Comparison of ENCODE assay signal across 8 cellular contexts in the genomic region with DNA sequence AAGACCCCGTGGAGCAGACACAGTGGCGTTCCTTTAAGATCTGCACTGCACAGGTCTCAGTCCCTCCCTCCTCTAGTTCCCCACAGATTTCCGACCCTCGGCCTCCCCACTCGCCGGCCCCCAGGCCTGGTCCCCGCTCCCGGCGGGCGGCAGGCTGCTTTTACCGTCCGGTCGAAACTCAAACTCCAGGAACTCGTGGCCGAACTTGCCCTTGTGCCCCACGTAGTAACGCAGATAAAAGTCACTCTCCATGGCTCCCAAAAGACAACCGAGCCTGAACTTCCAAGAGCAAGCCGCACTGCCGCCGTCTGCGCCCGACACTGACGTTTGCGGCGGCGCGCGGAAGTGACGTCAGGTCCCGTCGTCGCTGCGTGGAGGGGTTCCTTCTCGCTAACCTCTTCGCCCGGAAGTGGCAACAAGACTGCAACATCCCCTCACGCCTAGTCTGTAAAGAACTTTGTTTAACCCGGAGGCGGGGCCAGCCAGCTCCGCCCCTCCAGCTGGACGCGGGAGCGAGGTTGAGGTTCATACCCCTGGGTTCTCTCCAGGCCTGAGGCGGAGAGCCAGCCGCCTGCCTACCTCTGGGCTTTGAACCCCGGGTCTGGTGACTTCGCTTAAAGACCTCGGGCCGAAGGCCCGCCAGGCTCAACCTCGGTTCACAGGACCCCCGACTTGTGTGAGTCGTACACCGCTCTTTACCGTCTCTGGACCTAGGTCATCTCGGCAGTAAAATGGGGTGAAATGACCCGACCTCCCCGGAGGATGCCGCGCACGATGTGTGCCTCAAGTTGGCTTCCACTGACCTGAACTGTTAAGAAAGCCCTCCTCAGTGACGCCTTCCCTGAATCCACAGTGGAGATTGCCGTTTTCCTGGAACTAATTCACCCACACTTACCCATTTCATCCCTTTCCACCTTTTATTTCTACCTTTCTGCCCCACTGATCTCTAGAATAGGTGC. TPM values are rescaled to one million over a fixed set of nuclear protein-coding genes. Genes with fewer than 3 reads are reported as not detected.
DNase-seq lines count a peak whose midpoint lies in the region; ATAC-seq lines count a peak whose summit lies in the region.

A gene (minus strand): TSS at position 322 of the 959 bp plus-strand sequence. CDS start 70 bp downstream, at position 252.

- H3K36me3 ChIP-seq in CD8-positive, alpha-beta memory T cell (ENCODE audit: insufficient read depth, low read length) = peaks cover 17% of the 10 kb centered on the region

- peak within 1 kb of the TSS; percentile 89 for H3K27ac ChIP-seq in CD8-positive, alpha-beta memory T cell (ENCODE audit: low read depth, low read length)

- POLR2A ChIA-PET in CD8-positive, alpha-beta memory T cell (lab: Charles Lee) = no interaction called here

- no peaks in the 10 kb centered on the region for H3K9me3 Mint-ChIP-seq in CD8-positive, alpha-beta memory T cell

- peak within 1 kb of the TSS; percentile 75 for H3K4me3 ChIP-seq in CD8-positive, alpha-beta memory T cell (ENCODE audit: low read length)

- ATAC-seq in GM19468 (IDR thresholded peaks at IDR 0.05; ENCODE audit: extremely low read depth, unreplicated experiment) = peak; percentile 91

- no peaks in the 10 kb centered on the region for H3K27me3 ChIP-seq in CD8-positive, alpha-beta memory T cell (ENCODE audit: insufficient read depth, low read length, poor library complexity, severe bottlenecking)

- H3K4me1 Mint-ChIP-seq in CD8-positive, alpha-beta memory T cell = peaks cover 29 to 39% (median 38%) of the 10 kb centered on the region in 3 donors

- peak; percentile 90 to 95 (median 93) for DNase-seq in CD8-positive, alpha-beta memory T cell
- peak; percentile 78 for DNase-seq in HS-5 (ENCODE audit: low read depth)
- DNase-seq in NK-92 treated with Interleukin-12 subunit alpha and Interleukin-12 subunit beta, amount 100 ng/mL, for 24 hours (lab: John Stamatoyannopoulos, UW) = peak; percentile 90
- peak; percentile 97 for DNase-seq in activated CD8-positive, alpha-beta memory T cell treated with anti-CD3 and anti-CD28 coated beads for 24 hours
- peak; percentile 89 for DNase-seq in effector CD8-positive, alpha-beta T cell (lab: John Stamatoyannopoulos, UW)
- peak; percentile 95 to 96 for DNase-seq in lung microvascular endothelial cell (ENCODE audit: low read depth in 2 of 2)
- DNase-seq in stimulated activated CD4-positive, alpha-beta T cell treated with anti-CD3 and anti-CD28 coated beads, TNF-alpha, amount 100 ng/mL, for 48 hours (ENCODE audit: low read depth in 3 of 3) = peak; percentile 89 to 90 (median 89)

- H3K27me3 Mint-ChIP-seq in CD8-positive, alpha-beta memory T cell = peaks cover 0 to 6% of the 10 kb centered on the region in 2 donors

- no peaks in the 10 kb centered on the region for H3K9me3 ChIP-seq in CD8-positive, alpha-beta memory T cell (ENCODE audit: low read length)

- peak within 1 kb of the TSS; percentile 96 to 100 (median 98) for H3K4me3 Mint-ChIP-seq in CD8-positive, alpha-beta memory T cell

- peak within 1 kb of the TSS; percentile 96 to 100 (median 98) for H3K27ac Mint-ChIP-seq in CD8-positive, alpha-beta memory T cell

- H3K36me3 Mint-ChIP-seq in CD8-positive, alpha-beta memory T cell = peaks cover 0 to 40% (median 8%) of the 10 kb centered on the region in 3 donors

- peaks cover 20% of the 10 kb centered on the region for H3K4me1 ChIP-seq in CD8-positive, alpha-beta memory T cell (ENCODE audit: insufficient read depth, low read length)

- CTCF ChIA-PET in CD8-positive, alpha-beta memory T cell (lab: Charles Lee) = interaction anchor here (0.9 kb wide), 1 partner anchor 10 kb away, joined by 4 read pairs; no protein-coding TSS in a partner anchor

RNA-seq across cellular contexts. Expression of the gene that starts here (rescaled TPM):
- 100 to 1,000 TPM; 127 to 129 TPM for total RNA-seq in CD8-positive, alpha-beta memory T cell
- 121 TPM for polyA plus RNA-seq in CD8-positive, alpha-beta memory T cell
- total RNA-seq in lung microvascular endothelial cell = 41.0 and 42.3 TPM in 2 replicates

Comparison
In these comparisons a context has a peak if more than half of its experiments do, and no peak if none do; other contexts are left out.
1. Peak in every context shown above with its lines: DNase-seq, ATAC-seq, H3K4me3 ChIP-seq and H3K27ac ChIP-seq.